1 cellular context compared by ENCODE assay signal in genomic region chr18:42028232-42028832, GRCh38.
TF ChIP-seq lines count a peak whose summit lies in the region.

No MANE protein-coding gene starts in this region.

TF ChIP-seq in GM23338, 12 proteins besides CTCF, POLR2A, EP300 and RAD21 (continued from another document):
- no peak for TF ChIP-seq ZNF462 (CRISPR knock-in tag; IDR thresholded peaks at IDR 0.05)
- no peak for TF ChIP-seq JUNB (IDR thresholded peaks at IDR 0.05; ENCODE audit: unreplicated experiment)
- no peak for TF ChIP-seq ZNF114 (CRISPR knock-in tag; IDR thresholded peaks at IDR 0.05)
- TF ChIP-seq, protein P1, sequence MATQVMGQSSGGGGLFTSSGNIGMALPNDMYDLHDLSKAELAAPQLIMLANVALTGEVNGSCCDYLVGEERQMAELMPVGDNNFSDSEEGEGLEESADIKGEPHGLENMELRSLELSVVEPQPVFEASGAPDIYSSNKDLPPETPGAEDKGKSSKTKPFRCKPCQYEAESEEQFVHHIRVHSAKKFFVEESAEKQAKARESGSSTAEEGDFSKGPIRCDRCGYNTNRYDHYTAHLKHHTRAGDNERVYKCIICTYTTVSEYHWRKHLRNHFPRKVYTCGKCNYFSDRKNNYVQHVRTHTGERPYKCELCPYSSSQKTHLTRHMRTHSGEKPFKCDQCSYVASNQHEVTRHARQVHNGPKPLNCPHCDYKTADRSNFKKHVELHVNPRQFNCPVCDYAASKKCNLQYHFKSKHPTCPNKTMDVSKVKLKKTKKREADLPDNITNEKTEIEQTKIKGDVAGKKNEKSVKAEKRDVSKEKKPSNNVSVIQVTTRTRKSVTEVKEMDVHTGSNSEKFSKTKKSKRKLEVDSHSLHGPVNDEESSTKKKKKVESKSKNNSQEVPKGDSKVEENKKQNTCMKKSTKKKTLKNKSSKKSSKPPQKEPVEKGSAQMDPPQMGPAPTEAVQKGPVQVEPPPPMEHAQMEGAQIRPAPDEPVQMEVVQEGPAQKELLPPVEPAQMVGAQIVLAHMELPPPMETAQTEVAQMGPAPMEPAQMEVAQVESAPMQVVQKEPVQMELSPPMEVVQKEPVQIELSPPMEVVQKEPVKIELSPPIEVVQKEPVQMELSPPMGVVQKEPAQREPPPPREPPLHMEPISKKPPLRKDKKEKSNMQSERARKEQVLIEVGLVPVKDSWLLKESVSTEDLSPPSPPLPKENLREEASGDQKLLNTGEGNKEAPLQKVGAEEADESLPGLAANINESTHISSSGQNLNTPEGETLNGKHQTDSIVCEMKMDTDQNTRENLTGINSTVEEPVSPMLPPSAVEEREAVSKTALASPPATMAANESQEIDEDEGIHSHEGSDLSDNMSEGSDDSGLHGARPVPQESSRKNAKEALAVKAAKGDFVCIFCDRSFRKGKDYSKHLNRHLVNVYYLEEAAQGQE (IDR thresholded peaks at IDR 0.05; ENCODE audit: unreplicated experiment): no peak
- no peak for TF ChIP-seq ZNF331 (CRISPR knock-in tag; IDR thresholded peaks at IDR 0.05; ENCODE audit: low read depth)
- no peak for TF ChIP-seq CREB1 (CRISPR knock-in tag; IDR thresholded peaks at IDR 0.05; ENCODE audit: low read depth)
- no peak for TF ChIP-seq EZH2 (IDR thresholded peaks at IDR 0.05; ENCODE audit: low read depth, unreplicated experiment)
- TF ChIP-seq NANOG (IDR thresholded peaks at IDR 0.05; ENCODE audit: borderline replicate concordance): no peak
- TF ChIP-seq POLR2AphosphoS5 (IDR thresholded peaks at IDR 0.05; ENCODE audit: low read depth): no peak
